In the genomic region with DNA sequence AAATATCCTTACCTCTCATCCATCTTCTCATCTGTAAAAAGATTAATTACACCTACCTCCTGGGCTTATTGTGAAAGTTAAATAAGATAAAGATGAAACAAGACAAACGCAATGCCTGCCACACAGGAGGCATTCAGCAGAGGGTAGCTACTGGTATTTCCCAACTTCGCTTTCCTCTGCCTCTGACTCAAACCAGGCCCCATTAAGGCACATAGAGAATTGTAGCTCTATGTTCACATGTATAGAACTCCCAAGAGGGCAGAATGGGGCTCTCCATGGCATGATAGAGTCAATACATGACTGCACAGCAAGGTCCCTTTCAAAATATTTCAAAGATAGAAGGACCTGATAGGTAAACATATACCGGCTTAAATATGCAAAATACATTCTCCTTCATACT, we compare ENCODE assay signal across 8 cellular contexts. TPM values are rescaled to one million over a fixed set of nuclear protein-coding genes. Genes with fewer than 3 reads are reported as not detected.
DNase-seq lines count a peak whose midpoint lies in the region; ATAC-seq, FAIRE-seq and TF ChIP-seq lines count a peak whose summit lies in the region.

No MANE protein-coding gene starts in this region.

- intact Hi-C loops in natural killer cell (cut with micrococcal nuclease), result loop anchor here (5.0 to 10.0 kb wide), 2 partner anchors 89 to 236 kb away; a partner anchor contains a TSS

- peak overlapping the region; percentile 79 for H3K27ac Mint-ChIP-seq in activated T-helper 17 cell treated with anti-CD3 and anti-CD28 coated beads, Interleukin-2, amount 50 U/mL, for 72 hours
- peak overlapping the region; percentile 85 to 97 for H3K27ac Mint-ChIP-seq in natural killer cell

- TF ChIP-seq CTCF in natural killer cell (IDR thresholded peaks at IDR 0.05), result no peak

- H3K4me3 Mint-ChIP-seq in activated T-helper 17 cell treated with anti-CD3 and anti-CD28 coated beads, Interleukin-2, amount 50 U/mL, for 72 hours, result peak overlapping the region; percentile 81
- H3K4me3 Mint-ChIP-seq in natural killer cell, result peak overlapping the region; percentile 91

- H3K36me3 Mint-ChIP-seq in activated T-helper 17 cell treated with anti-CD3 and anti-CD28 coated beads, Interleukin-2, amount 50 U/mL, for 72 hours (ENCODE audit: low read depth), result peaks cover 6% of the 10 kb centered on the region
- H3K36me3 Mint-ChIP-seq in natural killer cell, result no peaks in the 10 kb centered on the region

- peak; percentile 53 for FAIRE-seq in GM12892 (lab: Jason Lieb, UNC)

- ATAC-seq in HG02981 (IDR thresholded peaks at IDR 0.05; ENCODE audit: unreplicated experiment) (peak; percentile 20), natural killer cell (peak in 1 of 3 donors; percentile 13), GM19035 (IDR thresholded peaks at IDR 0.05; ENCODE audit: unreplicated experiment) (no peak), GM19328 (IDR thresholded peaks at IDR 0.05; ENCODE audit: unreplicated experiment) (no peak), HG03571 (IDR thresholded peaks at IDR 0.05; ENCODE audit: unreplicated experiment) (no peak), HG03139 (IDR thresholded peaks at IDR 0.05; ENCODE audit: unreplicated experiment) (no peak)
- ATAC-seq in activated T-helper 17 cell treated with anti-CD3 and anti-CD28 coated beads, Interleukin-2, amount 50 U/mL, for 72 hours (replicated peaks), result peak; percentile 60

- no peak; the same call in 1 of the 2 replicates for TF ChIP-seq POLR2A in GM12892 (IDR thresholded peaks at IDR 0.05; ENCODE audit: low read depth, low read length)

- peaks cover 56% of the 10 kb centered on the region for H3K4me1 Mint-ChIP-seq in activated T-helper 17 cell treated with anti-CD3 and anti-CD28 coated beads, Interleukin-2, amount 50 U/mL, for 72 hours
- H3K4me1 Mint-ChIP-seq in natural killer cell, result peaks cover 60 to 61% of the 10 kb centered on the region in 2 donors

- H3K9me3 Mint-ChIP-seq in activated T-helper 17 cell treated with anti-CD3 and anti-CD28 coated beads, Interleukin-2, amount 50 U/mL, for 72 hours, result no peaks in the 10 kb centered on the region
- no peaks in the 10 kb centered on the region for H3K9me3 Mint-ChIP-seq in natural killer cell

- H3K27me3 Mint-ChIP-seq in activated T-helper 17 cell treated with anti-CD3 and anti-CD28 coated beads, Interleukin-2, amount 50 U/mL, for 72 hours, result no peaks in the 10 kb centered on the region
- H3K27me3 Mint-ChIP-seq in natural killer cell (ENCODE audit: low read depth in 2 of 2), result no peaks in the 10 kb centered on the region

- DNase-seq in GM12892 (ENCODE audit: insufficient read length), result no peak
- no peak for DNase-seq in natural killer cell

RNA-seq across cellular contexts. Expression of a gene that starts 1.4 kb away (rescaled TPM):
- 46.9 TPM for polyA plus RNA-seq in GM12892 (2012; ENCODE audit: missing spikeins)
- total RNA-seq in activated T-helper 17 cell treated with anti-CD3 and anti-CD28 coated beads, Interleukin-2, amount 50 U/mL, for 72 hours, result 10 to 100 TPM; 10.9 to 16.2 TPM
- 10 to 100 TPM in 1 of 3 donors, 1 to 10 TPM in 2; 8.1 to 13.6 (median 8.6) TPM for total RNA-seq in natural killer cell

RNA-seq across cellular contexts. Expression of a gene that starts 15.3 kb away (rescaled TPM):
- 4.9 TPM for polyA plus RNA-seq in GM12892 (2012; ENCODE audit: missing spikeins)
- total RNA-seq in activated T-helper 17 cell treated with anti-CD3 and anti-CD28 coated beads, Interleukin-2, amount 50 U/mL, for 72 hours, result 1 to 10 TPM; 2.8 to 3.8 TPM
- 1 to 10 TPM; 1.6 to 4.7 (median 1.6) TPM for total RNA-seq in natural killer cell

RNA-seq across cellular contexts. Expression of a gene that starts 54.8 kb away (rescaled TPM):
- 0.21 TPM for polyA plus RNA-seq in GM12892 (2012; ENCODE audit: missing spikeins)
- not detected for total RNA-seq in activated T-helper 17 cell treated with anti-CD3 and anti-CD28 coated beads, Interleukin-2, amount 50 U/mL, for 72 hours
- total RNA-seq in natural killer cell, result not detected

Comparison
In these comparisons a context has a peak if more than half of its experiments do, and no peak if none do; other contexts are left out.
1. ATAC-seq: peak in HG02981 (single experiment) and activated T-helper 17 cell treated with anti-CD3 and anti-CD28 coated beads, Interleukin-2, amount 50 U/mL, for 72 hours (single experiment); none in GM19035 (single experiment), GM19328 (single experiment), HG03571 (single experiment) and HG03139 (single experiment).